1 cellular context compared by ENCODE assay signal in the genomic region with DNA sequence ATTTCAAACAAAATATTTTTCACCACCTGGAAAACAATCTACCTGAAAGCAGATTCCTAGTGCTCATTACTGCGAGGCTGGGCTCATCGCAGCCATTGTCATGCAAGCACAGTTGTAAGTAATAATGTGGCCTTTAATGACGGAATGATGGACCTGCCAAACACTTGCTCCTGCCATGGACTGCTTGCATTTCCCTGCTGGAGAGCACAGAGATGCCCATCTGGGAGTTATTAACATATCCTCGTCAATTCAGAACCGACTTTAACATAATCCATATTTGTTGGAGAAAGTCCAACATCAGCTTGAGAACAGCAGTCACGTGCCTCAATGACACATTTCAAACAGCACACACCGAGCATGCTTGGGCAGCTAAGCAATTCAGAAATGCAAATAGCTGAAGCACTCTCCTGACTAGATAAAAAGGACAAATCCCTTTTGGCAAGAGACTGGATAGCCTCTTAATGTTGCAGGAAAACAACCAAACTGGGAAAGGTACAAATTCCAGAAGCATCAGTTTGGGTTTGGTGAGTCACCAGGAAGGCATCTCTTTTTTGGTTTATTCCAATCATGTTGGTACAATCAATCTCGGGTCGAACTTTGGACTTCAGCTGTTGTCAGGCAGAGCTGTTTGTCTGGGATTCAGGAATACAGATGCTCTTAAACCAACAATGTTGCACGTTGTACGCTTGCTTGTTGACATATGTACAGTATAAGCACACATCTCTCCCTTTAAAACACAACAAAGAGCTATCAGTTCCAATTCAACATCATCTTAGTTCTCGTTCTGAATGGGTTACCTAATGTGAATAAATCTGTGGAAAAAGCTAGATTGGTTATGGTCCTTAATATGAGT.
TF ChIP-seq lines count a peak whose summit lies in the region.

No MANE protein-coding gene starts in this region.

TF ChIP-seq in HepG2, 621 proteins besides CTCF, POLR2A, EP300 and RAD21 (continued from another document and continues in another):
- TF ChIP-seq GMEB1 (CRISPR knock-in tag; IDR thresholded peaks at IDR 0.05; ENCODE audit: borderline replicate concordance) (no peak; the same call in 1 of the 2 replicates), MBNL3 (CRISPR knock-in tag; conservative IDR thresholded peaks at IDR 0.05) (no peak), ZNF10 (CRISPR knock-in tag; IDR thresholded peaks at IDR 0.05; ENCODE audit: borderline replicate concordance, low read depth) (no peak), FOXM1 (CRISPR knock-in tag; IDR thresholded peaks at IDR 0.05) (no peak), STAT5B (CRISPR knock-in tag; IDR thresholded peaks at IDR 0.05) (peak; percentile 54; the same call in 1 of the 2 replicates), RNF2 (conservative IDR thresholded peaks at IDR 0.05; ENCODE audit: low read depth) (peak; percentile 60; the same call in 1 of the 2 replicates), ZNF136 (CRISPR knock-in tag; IDR thresholded peaks at IDR 0.05; ENCODE audit: low read depth) (no peak), ZSCAN30 (CRISPR knock-in tag; IDR thresholded peaks at IDR 0.05) (no peak), MXD1 (CRISPR knock-in tag; IDR thresholded peaks at IDR 0.05) (no peak), ZBTB42 (CRISPR knock-in tag; IDR thresholded peaks at IDR 0.05) (no peak), JUNB (CRISPR knock-in tag; IDR thresholded peaks at IDR 0.05; ENCODE audit: borderline replicate concordance) (peak; percentile 99), LCORL (IDR thresholded peaks at IDR 0.05) (peak; percentile 100), LCORL (CRISPR knock-in tag; IDR thresholded peaks at IDR 0.05) (peak; percentile 100), CENPT (CRISPR knock-in tag; IDR thresholded peaks at IDR 0.05; ENCODE audit: low read depth) (no peak), CENPX (CRISPR knock-in tag; IDR thresholded peaks at IDR 0.05) (no peak), GZF1 (CRISPR knock-in tag; IDR thresholded peaks at IDR 0.05) (no peak), IKZF5 (CRISPR knock-in tag; IDR thresholded peaks at IDR 0.05) (peak; percentile 100), SOX13 (IDR thresholded peaks at IDR 0.05) (peak; percentile 79; the same call in 1 of the 2 replicates), SOX13 (CRISPR knock-in tag; conservative IDR thresholded peaks at IDR 0.05 in 1 of 2, IDR thresholded peaks at IDR 0.05 in 1 of 2) (peak in 1 of 2 experiments; percentile 96; a peak in 2 of 4 replicates), CHD2 (IDR thresholded peaks at IDR 0.05; ENCODE audit: low read depth, low read length) (0 out of 2 replicates have a peak, but pooled peaks have one; percentile 30), CERS6 (CRISPR knock-in tag; IDR thresholded peaks at IDR 0.05) (no peak), ZBTB14 (CRISPR knock-in tag; IDR thresholded peaks at IDR 0.05) (no peak), GTF2F1 (IDR thresholded peaks at IDR 0.05; ENCODE audit: low read length) (peak; percentile 18; the same call in 1 of the 2 replicates), ZNF644 (CRISPR knock-in tag; IDR thresholded peaks at IDR 0.05; ENCODE audit: low read depth) (peak; percentile 84), AGO1 (IDR thresholded peaks at IDR 0.05; ENCODE audit: low read depth, low read length, poor library complexity, severe bottlenecking) (no peak), ZNF652 (CRISPR knock-in tag; IDR thresholded peaks at IDR 0.05; ENCODE audit: borderline replicate concordance, low read depth) (no peak), ZFY (CRISPR knock-in tag; IDR thresholded peaks at IDR 0.05) (no peak), NFIB (CRISPR knock-in tag; IDR thresholded peaks at IDR 0.05; ENCODE audit: borderline replicate concordance) (no peak), ZNF33B (CRISPR knock-in tag; IDR thresholded peaks at IDR 0.05) (no peak), HDAC2 (CRISPR knock-in tag; IDR thresholded peaks at IDR 0.05) (peak; percentile 99), ARHGAP35 (CRISPR knock-in tag; IDR thresholded peaks at IDR 0.05; ENCODE audit: borderline replicate concordance) (no peak; the same call in 1 of the 2 replicates), NKX3-1 (CRISPR knock-in tag; IDR thresholded peaks at IDR 0.05) (no peak), FOXO4 (CRISPR knock-in tag; conservative IDR thresholded peaks at IDR 0.05) (no peak), HNRNPUL1 (IDR thresholded peaks at IDR 0.05; ENCODE audit: low read depth, low read length) (no peak), NR2F1 (CRISPR knock-in tag; IDR thresholded peaks at IDR 0.05) (peak in 1 of 2 experiments; percentile 35; a peak in 1 of 4 replicates)
- TF ChIP-seq, protein P1, sequence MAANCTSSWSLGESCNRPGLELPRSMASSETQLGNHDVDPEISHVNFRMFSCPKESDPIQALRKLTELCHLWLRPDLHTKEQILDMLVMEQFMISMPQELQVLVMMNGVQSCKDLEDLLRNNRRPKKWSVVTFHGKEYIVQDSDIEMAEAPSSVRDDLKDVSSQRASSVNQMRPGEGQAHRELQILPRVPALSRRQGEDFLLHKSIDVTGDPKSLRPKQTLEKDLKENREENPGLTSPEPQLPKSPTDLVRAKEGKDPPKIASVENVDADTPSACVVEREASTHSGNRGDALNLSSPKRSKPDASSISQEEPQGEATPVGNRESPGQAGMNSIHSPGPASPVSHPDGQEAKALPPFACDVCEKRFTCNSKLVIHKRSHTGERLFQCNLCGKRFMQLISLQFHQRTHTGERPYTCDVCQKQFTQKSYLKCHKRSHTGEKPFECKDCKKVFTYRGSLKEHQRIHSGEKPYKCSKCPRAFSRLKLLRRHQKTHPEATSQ (CRISPR knock-in tag; IDR thresholded peaks at IDR 0.05; ENCODE audit: borderline replicate concordance) = no peak; the same call in 1 of the 2 replicates
- TF ChIP-seq, protein P2, sequence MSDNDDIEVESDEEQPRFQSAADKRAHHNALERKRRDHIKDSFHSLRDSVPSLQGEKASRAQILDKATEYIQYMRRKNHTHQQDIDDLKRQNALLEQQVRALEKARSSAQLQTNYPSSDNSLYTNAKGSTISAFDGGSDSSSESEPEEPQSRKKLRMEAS (IDR thresholded peaks at IDR 0.05) = peak; percentile 68
- TF ChIP-seq, protein P3, sequence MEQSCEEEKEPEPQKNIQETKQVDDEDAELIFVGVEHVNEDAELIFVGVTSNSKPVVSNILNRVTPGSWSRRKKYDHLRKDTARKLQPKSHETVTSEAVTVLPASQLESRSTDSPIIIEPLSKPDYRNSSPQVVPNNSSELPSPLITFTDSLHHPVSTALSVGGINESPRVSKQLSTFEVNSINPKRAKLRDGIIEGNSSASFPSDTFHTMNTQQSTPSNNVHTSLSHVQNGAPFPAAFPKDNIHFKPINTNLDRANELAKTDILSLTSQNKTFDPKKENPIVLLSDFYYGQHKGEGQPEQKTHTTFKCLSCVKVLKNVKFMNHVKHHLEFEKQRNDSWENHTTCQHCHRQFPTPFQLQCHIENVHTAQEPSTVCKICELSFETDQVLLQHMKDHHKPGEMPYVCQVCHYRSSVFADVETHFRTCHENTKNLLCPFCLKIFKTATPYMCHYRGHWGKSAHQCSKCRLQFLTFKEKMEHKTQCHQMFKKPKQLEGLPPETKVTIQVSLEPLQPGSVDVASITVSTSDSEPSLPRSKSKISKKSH (CRISPR knock-in tag; IDR thresholded peaks at IDR 0.05; ENCODE audit: borderline replicate concordance) = no peak
- TF ChIP-seq, protein P4, sequence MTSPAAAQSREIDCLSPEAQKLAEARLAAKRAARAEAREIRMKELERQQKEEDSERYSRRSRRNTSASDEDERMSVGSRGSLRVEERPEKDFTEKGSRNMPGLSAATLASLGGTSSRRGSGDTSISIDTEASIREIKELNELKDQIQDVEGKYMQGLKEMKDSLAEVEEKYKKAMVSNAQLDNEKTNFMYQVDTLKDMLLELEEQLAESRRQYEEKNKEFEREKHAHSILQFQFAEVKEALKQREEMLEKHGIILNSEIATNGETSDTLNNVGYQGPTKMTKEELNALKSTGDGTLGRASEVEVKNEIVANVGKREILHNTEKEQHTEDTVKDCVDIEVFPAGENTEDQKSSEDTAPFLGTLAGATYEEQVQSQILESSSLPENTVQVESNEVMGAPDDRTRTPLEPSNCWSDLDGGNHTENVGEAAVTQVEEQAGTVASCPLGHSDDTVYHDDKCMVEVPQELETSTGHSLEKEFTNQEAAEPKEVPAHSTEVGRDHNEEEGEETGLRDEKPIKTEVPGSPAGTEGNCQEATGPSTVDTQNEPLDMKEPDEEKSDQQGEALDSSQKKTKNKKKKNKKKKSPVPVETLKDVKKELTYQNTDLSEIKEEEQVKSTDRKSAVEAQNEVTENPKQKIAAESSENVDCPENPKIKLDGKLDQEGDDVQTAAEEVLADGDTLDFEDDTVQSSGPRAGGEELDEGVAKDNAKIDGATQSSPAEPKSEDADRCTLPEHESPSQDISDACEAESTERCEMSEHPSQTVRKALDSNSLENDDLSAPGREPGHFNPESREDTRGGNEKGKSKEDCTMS (CRISPR knock-in tag; conservative IDR thresholded peaks at IDR 0.05) = no peak
- TF ChIP-seq, protein P5, sequence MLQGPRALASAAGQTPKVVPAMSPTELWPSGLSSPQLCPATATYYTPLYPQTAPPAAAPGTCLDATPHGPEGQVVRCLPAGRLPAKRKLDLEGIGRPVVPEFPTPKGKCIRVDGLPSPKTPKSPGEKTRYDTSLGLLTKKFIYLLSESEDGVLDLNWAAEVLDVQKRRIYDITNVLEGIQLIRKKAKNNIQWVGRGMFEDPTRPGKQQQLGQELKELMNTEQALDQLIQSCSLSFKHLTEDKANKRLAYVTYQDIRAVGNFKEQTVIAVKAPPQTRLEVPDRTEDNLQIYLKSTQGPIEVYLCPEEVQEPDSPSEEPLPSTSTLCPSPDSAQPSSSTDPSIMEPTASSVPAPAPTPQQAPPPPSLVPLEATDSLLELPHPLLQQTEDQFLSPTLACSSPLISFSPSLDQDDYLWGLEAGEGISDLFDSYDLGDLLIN (CRISPR knock-in tag; IDR thresholded peaks at IDR 0.05; ENCODE audit: borderline replicate concordance) = no peak
